Comparison of ENCODE assay signal across 8 cellular contexts in genomic region chr17:20155258-20156195, GRCh38.
DNase-seq lines count a peak whose midpoint lies in the region; ATAC-seq, FAIRE-seq and TF ChIP-seq lines count a peak whose summit lies in the region.

No MANE protein-coding gene starts in this region.

- peak; percentile 95 for ATAC-seq in GM19467 (IDR thresholded peaks at IDR 0.05; ENCODE audit: unreplicated experiment)

- no peak overlapping the region for H3K27ac ChIP-seq in HL-60 (replicated peaks)

- peak overlapping the region; percentile 50 for H3K4me3 ChIP-seq in HL-60 (replicated peaks; ENCODE audit: insufficient read depth, low read length)

- FAIRE-seq in endometrium (lab: Jason Lieb, UNC), result peak; percentile 4

- peak; percentile 93 for DNase-seq in CMK (ENCODE audit: low read depth)
- peak; percentile 70 to 85 for DNase-seq in HL-60 (ENCODE audit: low read depth in 1 of 2, low spot score in 1 of 2)
- DNase-seq in NOMO-1 treated with DMSO at 0.1 percent for 48 hours (lab: John Stamatoyannopoulos, UW; ENCODE audit: unreplicated experiment), result peak; percentile 96
- DNase-seq in activated CD8-positive, alpha-beta memory T cell treated with anti-CD3 and anti-CD28 coated beads, Interleukin-2, amount 50 U/mL, for 24 hours (ENCODE audit: extremely low read depth), result peak; percentile 84
- DNase-seq in mesenteric fat pad (ENCODE audit: low spot score), result peak; percentile 98
- peak; percentile 87 for DNase-seq in stimulated activated CD8-positive, alpha-beta memory T cell treated with anti-CD3 and anti-CD28 coated beads, Interleukin-12 subunit alpha, Interleukin-12 subunit beta, amount 100 ng/mL, for 4 hours (ENCODE audit: low read depth)

- TF ChIP-seq CTCF in HL-60 (IDR thresholded peaks at IDR 0.05; ENCODE audit: insufficient read depth, low read length), result no peak

- H3K27me3 ChIP-seq in HL-60 (ENCODE audit: insufficient read depth, poor library complexity, severe bottlenecking), result no peaks in the 10 kb centered on the region
